ENCODE assay signal across 1 cellular context in genomic region chr16:67514382-67514828, GRCh38.
TF ChIP-seq lines count a peak whose summit lies in the region.

No MANE protein-coding gene starts in this region.

TF ChIP-seq in GM12878, 131 proteins besides CTCF, POLR2A, EP300 and RAD21 (continues in another document):
- TF ChIP-seq PBX3 (IDR thresholded peaks at IDR 0.05; ENCODE audit: insufficient replicate concordance, low read depth, low read length), result no peak
- TF ChIP-seq CREM (IDR thresholded peaks at IDR 0.05; ENCODE audit: low read depth), result peak; percentile 19; the same call in 1 of the 2 replicates
- TF ChIP-seq USF2 (IDR thresholded peaks at IDR 0.05; ENCODE audit: borderline replicate concordance, low read depth, low read length), result no peak
- TF ChIP-seq ETV6 (conservative IDR thresholded peaks at IDR 0.05 in 1 of 2, IDR thresholded peaks at IDR 0.05 in 1 of 2; ENCODE audit: borderline replicate concordance in 1 of 2, low read depth in 1 of 2), result no peak
- TF ChIP-seq IRF4 (IDR thresholded peaks at IDR 0.05; ENCODE audit: low read depth, low read length), result 0 out of 2 replicates have a peak, but pooled peaks have one; percentile 26
- TF ChIP-seq PRDM15 (CRISPR knock-in tag; IDR thresholded peaks at IDR 0.05), result no peak
- peak; percentile 36; the same call in 1 of the 2 replicates for TF ChIP-seq EED (IDR thresholded peaks at IDR 0.05; ENCODE audit: low read depth)
- TF ChIP-seq IKZF1 (conservative IDR thresholded peaks at IDR 0.05), result peak; percentile 74
- TF ChIP-seq NFIC (IDR thresholded peaks at IDR 0.05; ENCODE audit: low read depth, low read length), result no peak
- TF ChIP-seq ZNF622 (IDR thresholded peaks at IDR 0.05), result no peak
- 0 out of 2 replicates have a peak, but pooled peaks have one; percentile 59 for TF ChIP-seq MTA2 (IDR thresholded peaks at IDR 0.05; ENCODE audit: low read depth)
- no peak for TF ChIP-seq TARDBP (IDR thresholded peaks at IDR 0.05; ENCODE audit: borderline replicate concordance)
- TF ChIP-seq YBX1 (IDR thresholded peaks at IDR 0.05), result no peak
- no peak for TF ChIP-seq SREBF2 (IDR thresholded peaks at IDR 0.05; ENCODE audit: low read length)
- peak; percentile 59; the same call in 1 of the 2 replicates for TF ChIP-seq MEF2A (IDR thresholded peaks at IDR 0.05; ENCODE audit: insufficient read depth, low read depth, low read length)
- no peak for TF ChIP-seq RAD51 (IDR thresholded peaks at IDR 0.05)
- peak; percentile 87 for TF ChIP-seq SMC3 (IDR thresholded peaks at IDR 0.05; ENCODE audit: borderline replicate concordance, low read length)
- 0 out of 2 replicates have a peak, but pooled peaks have one; percentile 28 for TF ChIP-seq GATAD2B (conservative IDR thresholded peaks at IDR 0.05; ENCODE audit: low read depth)
- TF ChIP-seq MEF2B (IDR thresholded peaks at IDR 0.05; ENCODE audit: partially characterized antibody, poor library complexity, severe bottlenecking), result peak; percentile 38
- TF ChIP-seq FOXM1 (IDR thresholded peaks at IDR 0.05; ENCODE audit: low read depth, low read length), result 0 out of 2 replicates have a peak, but pooled peaks have one; percentile 29
- peak; percentile 73 for TF ChIP-seq SKIL (IDR thresholded peaks at IDR 0.05; ENCODE audit: low read depth, poor library complexity, severe bottlenecking)
- peak; percentile 63; the same call in 1 of the 2 replicates for TF ChIP-seq YY1 (IDR thresholded peaks at IDR 0.05; ENCODE audit: low read depth, low read length)
- no peak for TF ChIP-seq MXI1 (IDR thresholded peaks at IDR 0.05; ENCODE audit: low read depth, low read length)
- peak; percentile 91 for TF ChIP-seq ZNF384 (IDR thresholded peaks at IDR 0.05; ENCODE audit: borderline replicate concordance, low read depth, low read length)
- TF ChIP-seq NRF1 (conservative IDR thresholded peaks at IDR 0.05; ENCODE audit: low read depth, low read length), result no peak
- 0 out of 2 replicates have a peak, but pooled peaks have one; percentile 46 for TF ChIP-seq RB1 (IDR thresholded peaks at IDR 0.05; ENCODE audit: borderline replicate concordance)
- 0 out of 2 replicates have a peak, but pooled peaks have one; percentile 33 for TF ChIP-seq NBN (IDR thresholded peaks at IDR 0.05)
- TF ChIP-seq ZNF24 (IDR thresholded peaks at IDR 0.05), result no peak
- peak; percentile 55; the same call in 1 of the 2 replicates for TF ChIP-seq SPI1 (IDR thresholded peaks at IDR 0.05; ENCODE audit: borderline replicate concordance, insufficient read depth, low read depth, low read length)
- TF ChIP-seq HDAC6 (IDR thresholded peaks at IDR 0.05; ENCODE audit: unreplicated experiment), result no peak
- TF ChIP-seq IRF5 (IDR thresholded peaks at IDR 0.05; ENCODE audit: borderline replicate concordance), result no peak
- TF ChIP-seq RUNX3 (IDR thresholded peaks at IDR 0.05; ENCODE audit: low read length), result 0 out of 2 replicates have a peak, but pooled peaks have one; percentile 22
- no peak for TF ChIP-seq ASH2L (IDR thresholded peaks at IDR 0.05; ENCODE audit: borderline replicate concordance, low read depth)
- TF ChIP-seq IKZF2 (IDR thresholded peaks at IDR 0.05), result peak; percentile 60 to 62
- no peak for TF ChIP-seq ZBTB11 (CRISPR knock-in tag; IDR thresholded peaks at IDR 0.05)
- peak in 1 of 2 experiments; percentile 35; a peak in 1 of 4 replicates for TF ChIP-seq BHLHE40 (IDR thresholded peaks at IDR 0.05; ENCODE audit: borderline replicate concordance in 1 of 2, low read depth in 2 of 2, low read length in 1 of 2)
- TF ChIP-seq BCL11A (IDR thresholded peaks at IDR 0.05; ENCODE audit: low read depth, low read length), result 0 out of 2 replicates have a peak, but pooled peaks have one; percentile 6
- no peak for TF ChIP-seq PML (IDR thresholded peaks at IDR 0.05; ENCODE audit: low read length)
- TF ChIP-seq NR2F1 (conservative IDR thresholded peaks at IDR 0.05), result peak; percentile 64; the same call in 1 of the 2 replicates
- no peak for TF ChIP-seq MLLT1 (IDR thresholded peaks at IDR 0.05)
- peak; percentile 57; the same call in 1 of the 2 replicates for TF ChIP-seq DPF2 (IDR thresholded peaks at IDR 0.05)
- TF ChIP-seq TBL1XR1 (IDR thresholded peaks at IDR 0.05; ENCODE audit: low read depth, low read length), result no peak
- no peak for TF ChIP-seq HDAC2 (IDR thresholded peaks at IDR 0.05)
- peak; percentile 91 for TF ChIP-seq CUX1 (IDR thresholded peaks at IDR 0.05; ENCODE audit: insufficient replicate concordance, low read depth, low read length)
- no peak for TF ChIP-seq ZNF207 (IDR thresholded peaks at IDR 0.05; ENCODE audit: borderline replicate concordance)
